ENCODE assay signal across 12 cellular contexts in the genomic region with DNA sequence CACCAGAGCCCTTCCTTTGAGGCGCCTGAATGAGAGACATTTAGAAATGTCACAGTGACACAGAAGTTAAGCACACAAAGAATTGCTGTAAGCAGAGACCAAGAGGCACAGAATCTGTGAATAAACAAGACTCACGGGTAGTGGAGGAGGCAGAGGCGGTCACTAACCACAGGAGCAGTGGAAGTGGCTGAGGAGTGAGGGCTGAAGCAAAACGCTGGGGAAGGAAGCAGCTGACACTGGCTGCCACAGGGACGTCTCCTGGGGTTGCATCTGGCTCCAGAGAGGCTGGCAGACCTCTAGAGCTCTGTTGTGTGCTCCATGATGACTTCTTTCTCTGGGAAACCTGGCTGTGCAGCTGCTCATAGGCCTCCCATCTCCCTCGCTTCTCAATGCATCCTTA.
DNase-seq lines count a peak whose midpoint lies in the region; ATAC-seq, FAIRE-seq and TF ChIP-seq lines count a peak whose summit lies in the region.
"Had no signal": no experiment of that assay in that cellular context is flagged by ENCODE, and none has a peak within 500 bp of the region (broad histone marks: within the 10 kb centered on the region; RNA-seq: fewer than 3 reads in every experiment).

No MANE protein-coding gene starts in this region.

- ATAC-seq in K562: peak; percentile 41

- H3K9me1 ChIP-seq in K562 (ENCODE audit: control insufficient read depth, insufficient read depth, low read length): no peaks in the 10 kb centered on the region

- no peak overlapping the region for H2AFZ ChIP-seq in K562 (ENCODE audit: low read depth, low read length)

- 2% methylated on average over 6 of the region's 6 CpGs for WGBS in K562 (ENCODE audit: insufficient coverage, low coverage, missing lambda C conversion rate)

- H3K27me3 ChIP-seq in K562 (ENCODE audit: control insufficient read depth in 2 of 2, insufficient read depth in 2 of 2, low read length in 2 of 2): peaks cover 10 to 31% of the 10 kb centered on the region in 2 experiments; a peak in 3 of 5 replicates
- H3K27me3 ChIP-seq: colonic mucosa had no signal

- no peak overlapping the region for H3K4me3 ChIP-seq in K562
- H3K4me3 ChIP-seq: colonic mucosa had no signal

- FAIRE-seq in K562 (lab: Jason Lieb, UNC): no peak
- FAIRE-seq in HTR-8/SVneo (lab: Jason Lieb, UNC): no peak
- FAIRE-seq: A204.1 had no signal

- no peaks in the 10 kb centered on the region for H3K36me3 ChIP-seq in K562 (ENCODE audit: control insufficient read depth, insufficient read depth, low read length)
- H3K36me3 ChIP-seq: colonic mucosa had no signal

- intact Hi-C loops in K562 (cut with micrococcal nuclease): no loop called here

- DNase-seq in DMS53 (lab: John Stamatoyannopoulos, UW) (peak; percentile 15), DMS53 treated with DMSO at 0.1 percent for 48 hours (lab: John Stamatoyannopoulos, UW; ENCODE audit: unreplicated experiment) (no peak), NCI-H187 (lab: John Stamatoyannopoulos, UW) (peak; percentile 16 to 31), K562 (ENCODE audit: extremely low read depth in 1 of 4, low spot score in 3 of 4) (no peak), pons (ENCODE audit: low spot score) (peak; percentile 80), occipital lobe (lab: John Stamatoyannopoulos, UW) (no peak), NCI-H128 (lab: John Stamatoyannopoulos, UW; ENCODE audit: unreplicated experiment) (no peak), HTR-8/SVneo (ENCODE audit: insufficient read length, low spot score) (no peak)
- DNase-seq: activated CD8-positive, alpha-beta memory T cell treated with anti-CD3 and anti-CD28 coated beads, Interleukin-2, amount 50 U/mL, for 48 hours; colonic mucosa; NCI-H1105 treated with DMSO at 0.1 percent for 48 hours had no signal

- H3K79me2 ChIP-seq in K562 (ENCODE audit: control insufficient read depth, insufficient read depth, low read length): no peaks in the 10 kb centered on the region

- CTCF ChIA-PET in K562 (lab: Yijun Ruan, JAX; ENCODE audit: low intra/inter-chr PET ratio): no interaction called here

- TF ChIP-seq EP300 in K562 (IDR thresholded peaks at IDR 0.05; ENCODE audit: low read length): no peak

- H3K9me3 ChIP-seq in K562 (replicated peaks; ENCODE audit: control insufficient read depth, insufficient read depth, low read depth, low read length): no peaks in the 10 kb centered on the region
- H3K9me3 ChIP-seq: colonic mucosa had no signal

- BruUV-seq in K562 (replicated peaks; lab: Mats Ljungman, UMichigan): no TSS peak

- H3K9ac ChIP-seq in K562 (ENCODE audit: insufficient read depth in 1 of 2, low read depth in 2 of 2, low read length in 2 of 2): peak overlapping the region in 1 of 2 experiments; percentile 70; a peak in 1 of 4 replicates

- no peak overlapping the region for H3K4me2 ChIP-seq in K562 (ENCODE audit: insufficient read depth, low read length)

- no peak for TF ChIP-seq CTCF in K562 (IDR thresholded peaks at IDR 0.05 in 2 of 3, conservative IDR thresholded peaks at IDR 0.05 in 1 of 3; ENCODE audit: insufficient read depth in 2 of 3, low read depth in 1 of 3, low read length in 3 of 3)

- H3K4me1 ChIP-seq in K562 (replicated peaks in 1 of 2; ENCODE audit: control insufficient read depth in 2 of 2, insufficient read depth in 2 of 2, low read length in 2 of 2): peaks cover 0 to 9% of the 10 kb centered on the region in 2 experiments; a peak in 2 of 5 replicates
- H3K4me1 ChIP-seq: colonic mucosa had no signal

- POLR2A ChIA-PET in K562 (lab: Yijun Ruan, JAX): interaction anchor here (0.6 to 0.9 kb wide), 3 partner anchors 9 to 774 kb away, joined by 3 to 6 read pairs (median 3); no protein-coding TSS in a partner anchor

- H4K20me1 ChIP-seq in K562 (replicated peaks; ENCODE audit: control insufficient read depth, insufficient read depth, low read length): no peaks in the 10 kb centered on the region

- in situ Hi-C loops in K562 (cut with MboI): no loop called here

- no peak for TF ChIP-seq POLR2A in K562 (conservative IDR thresholded peaks at IDR 0.05)

- TF ChIP-seq RAD21 in K562 (CRISPR knock-in tag; conservative IDR thresholded peaks at IDR 0.05 in 1 of 2, IDR thresholded peaks at IDR 0.05 in 1 of 2): no peak

- no peak overlapping the region for H3K27ac ChIP-seq in K562 (ENCODE audit: extremely low read depth, low read depth, low read length)
- H3K27ac ChIP-seq: colonic mucosa had no signal

TF ChIP-seq in K562, 482 proteins besides CTCF, POLR2A, EP300 and RAD21 (continues in another document):
- TF ChIP-seq, protein P1, sequence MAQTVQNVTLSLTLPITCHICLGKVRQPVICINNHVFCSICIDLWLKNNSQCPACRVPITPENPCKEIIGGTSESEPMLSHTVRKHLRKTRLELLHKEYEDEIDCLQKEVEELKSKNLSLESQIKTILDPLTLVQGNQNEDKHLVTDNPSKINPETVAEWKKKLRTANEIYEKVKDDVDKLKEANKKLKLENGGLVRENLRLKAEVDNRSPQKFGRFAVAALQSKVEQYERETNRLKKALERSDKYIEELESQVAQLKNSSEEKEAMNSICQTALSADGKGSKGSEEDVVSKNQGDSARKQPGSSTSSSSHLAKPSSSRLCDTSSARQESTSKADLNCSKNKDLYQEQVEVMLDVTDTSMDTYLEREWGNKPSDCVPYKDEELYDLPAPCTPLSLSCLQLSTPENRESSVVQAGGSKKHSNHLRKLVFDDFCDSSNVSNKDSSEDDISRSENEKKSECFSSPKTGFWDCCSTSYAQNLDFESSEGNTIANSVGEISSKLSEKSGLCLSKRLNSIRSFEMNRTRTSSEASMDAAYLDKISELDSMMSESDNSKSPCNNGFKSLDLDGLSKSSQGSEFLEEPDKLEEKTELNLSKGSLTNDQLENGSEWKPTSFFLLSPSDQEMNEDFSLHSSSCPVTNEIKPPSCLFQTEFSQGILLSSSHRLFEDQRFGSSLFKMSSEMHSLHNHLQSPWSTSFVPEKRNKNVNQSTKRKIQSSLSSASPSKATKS (CRISPR knock-in tag; IDR thresholded peaks at IDR 0.05): no peak
- TF ChIP-seq MYNN (IDR thresholded peaks at IDR 0.05) (no peak), MYNN (CRISPR knock-in tag; IDR thresholded peaks at IDR 0.05) (no peak), CHD2 (IDR thresholded peaks at IDR 0.05; ENCODE audit: low read depth, low read length) (no peak), CBFB (CRISPR knock-in tag; IDR thresholded peaks at IDR 0.05) (no peak), FOXK2 (conservative IDR thresholded peaks at IDR 0.05 in 1 of 2, IDR thresholded peaks at IDR 0.05 in 1 of 2; ENCODE audit: low read depth in 2 of 2) (no peak), PHF20 (IDR thresholded peaks at IDR 0.05; ENCODE audit: partially characterized antibody) (no peak), SNIP1 (IDR thresholded peaks at IDR 0.05; ENCODE audit: low read depth) (no peak), ZNF436 (CRISPR knock-in tag; IDR thresholded peaks at IDR 0.05) (no peak), CBX3 (IDR thresholded peaks at IDR 0.05; ENCODE audit: borderline replicate concordance in 1 of 2, low read length in 2 of 2) (no peak)
- TF ChIP-seq, protein P2, sequence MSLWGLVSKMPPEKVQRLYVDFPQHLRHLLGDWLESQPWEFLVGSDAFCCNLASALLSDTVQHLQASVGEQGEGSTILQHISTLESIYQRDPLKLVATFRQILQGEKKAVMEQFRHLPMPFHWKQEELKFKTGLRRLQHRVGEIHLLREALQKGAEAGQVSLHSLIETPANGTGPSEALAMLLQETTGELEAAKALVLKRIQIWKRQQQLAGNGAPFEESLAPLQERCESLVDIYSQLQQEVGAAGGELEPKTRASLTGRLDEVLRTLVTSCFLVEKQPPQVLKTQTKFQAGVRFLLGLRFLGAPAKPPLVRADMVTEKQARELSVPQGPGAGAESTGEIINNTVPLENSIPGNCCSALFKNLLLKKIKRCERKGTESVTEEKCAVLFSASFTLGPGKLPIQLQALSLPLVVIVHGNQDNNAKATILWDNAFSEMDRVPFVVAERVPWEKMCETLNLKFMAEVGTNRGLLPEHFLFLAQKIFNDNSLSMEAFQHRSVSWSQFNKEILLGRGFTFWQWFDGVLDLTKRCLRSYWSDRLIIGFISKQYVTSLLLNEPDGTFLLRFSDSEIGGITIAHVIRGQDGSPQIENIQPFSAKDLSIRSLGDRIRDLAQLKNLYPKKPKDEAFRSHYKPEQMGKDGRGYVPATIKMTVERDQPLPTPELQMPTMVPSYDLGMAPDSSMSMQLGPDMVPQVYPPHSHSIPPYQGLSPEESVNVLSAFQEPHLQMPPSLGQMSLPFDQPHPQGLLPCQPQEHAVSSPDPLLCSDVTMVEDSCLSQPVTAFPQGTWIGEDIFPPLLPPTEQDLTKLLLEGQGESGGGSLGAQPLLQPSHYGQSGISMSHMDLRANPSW (CRISPR knock-in tag; IDR thresholded peaks at IDR 0.05): no peak
- TF ChIP-seq, protein P3, sequence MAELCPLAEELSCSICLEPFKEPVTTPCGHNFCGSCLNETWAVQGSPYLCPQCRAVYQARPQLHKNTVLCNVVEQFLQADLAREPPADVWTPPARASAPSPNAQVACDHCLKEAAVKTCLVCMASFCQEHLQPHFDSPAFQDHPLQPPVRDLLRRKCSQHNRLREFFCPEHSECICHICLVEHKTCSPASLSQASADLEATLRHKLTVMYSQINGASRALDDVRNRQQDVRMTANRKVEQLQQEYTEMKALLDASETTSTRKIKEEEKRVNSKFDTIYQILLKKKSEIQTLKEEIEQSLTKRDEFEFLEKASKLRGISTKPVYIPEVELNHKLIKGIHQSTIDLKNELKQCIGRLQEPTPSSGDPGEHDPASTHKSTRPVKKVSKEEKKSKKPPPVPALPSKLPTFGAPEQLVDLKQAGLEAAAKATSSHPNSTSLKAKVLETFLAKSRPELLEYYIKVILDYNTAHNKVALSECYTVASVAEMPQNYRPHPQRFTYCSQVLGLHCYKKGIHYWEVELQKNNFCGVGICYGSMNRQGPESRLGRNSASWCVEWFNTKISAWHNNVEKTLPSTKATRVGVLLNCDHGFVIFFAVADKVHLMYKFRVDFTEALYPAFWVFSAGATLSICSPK (IDR thresholded peaks at IDR 0.05; ENCODE audit: borderline replicate concordance): no peak
- TF ChIP-seq, protein P4, sequence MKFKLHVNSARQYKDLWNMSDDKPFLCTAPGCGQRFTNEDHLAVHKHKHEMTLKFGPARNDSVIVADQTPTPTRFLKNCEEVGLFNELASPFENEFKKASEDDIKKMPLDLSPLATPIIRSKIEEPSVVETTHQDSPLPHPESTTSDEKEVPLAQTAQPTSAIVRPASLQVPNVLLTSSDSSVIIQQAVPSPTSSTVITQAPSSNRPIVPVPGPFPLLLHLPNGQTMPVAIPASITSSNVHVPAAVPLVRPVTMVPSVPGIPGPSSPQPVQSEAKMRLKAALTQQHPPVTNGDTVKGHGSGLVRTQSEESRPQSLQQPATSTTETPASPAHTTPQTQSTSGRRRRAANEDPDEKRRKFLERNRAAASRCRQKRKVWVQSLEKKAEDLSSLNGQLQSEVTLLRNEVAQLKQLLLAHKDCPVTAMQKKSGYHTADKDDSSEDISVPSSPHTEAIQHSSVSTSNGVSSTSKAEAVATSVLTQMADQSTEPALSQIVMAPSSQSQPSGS (CRISPR knock-in tag; IDR thresholded peaks at IDR 0.05): no peak

Comparison
In these comparisons a context has a peak if more than half of its experiments do, and no peak if none do; other contexts are left out.
1. DNase-seq: peak in DMS53 (single experiment), NCI-H187 (2 of 2) and pons (single experiment); none in DMS53 treated with DMSO at 0.1 percent for 48 hours (single experiment), K562 (0 of 4), occipital lobe (single experiment), NCI-H128 (single experiment) and HTR-8/SVneo (single experiment).